ENCODE assay signal across 14 cellular contexts in genomic region chr13:62387642-62388041, GRCh38.
DNase-seq lines count a peak whose midpoint lies in the region; ATAC-seq and TF ChIP-seq lines count a peak whose summit lies in the region.
"Had no signal": no experiment of that assay in that cellular context is flagged by ENCODE, and none has a peak within 500 bp of the region (broad histone marks: within the 10 kb centered on the region; RNA-seq: fewer than 3 reads in every experiment).

No MANE protein-coding gene starts in this region.

- peak in 1 of 3 experiments; percentile 37; a peak in 2 of 6 replicates for TF ChIP-seq CTCF in HCT116 (IDR thresholded peaks at IDR 0.05 in 2 of 3, conservative IDR thresholded peaks at IDR 0.05 in 1 of 3; ENCODE audit: borderline replicate concordance in 1 of 3, insufficient read depth in 1 of 3, low read depth in 2 of 3, low read length in 2 of 3)

- ATAC-seq in HCT116: no peak

- H3K4me3 ChIP-seq in ACC112 (ENCODE audit: low read depth, low read length) (peak overlapping the region; percentile 44; the same call in 1 of the 2 replicates), HCT116 (replicated peaks in 1 of 2; ENCODE audit: low read depth in 1 of 2, low read length in 2 of 2) (no peak overlapping the region), SK-N-MC (0 out of 2 replicates have a peak overlapping the region, but pooled peaks have one; percentile 32)
- H3K4me3 ChIP-seq: sigmoid colon, tibial nerve had no signal

- intact Hi-C loops in HCT116 (cut with micrococcal nuclease): no loop called here

- H3K27ac ChIP-seq in ACC112 (ENCODE audit: low read depth, low read length) (no peak overlapping the region), HCT116 (ENCODE audit: low read depth, low read length) (no peak overlapping the region), SK-N-MC (no peak overlapping the region)
- H3K27ac ChIP-seq: HL-60, sigmoid colon, tibial nerve had no signal

- H3K9me3 ChIP-seq in HCT116 (ENCODE audit: control insufficient read depth in 1 of 2, insufficient read depth in 1 of 2, low read depth in 1 of 2, low read length in 2 of 2) (no peaks in the 10 kb centered on the region), SK-N-MC (ENCODE audit: low read depth, low read length) (no peaks in the 10 kb centered on the region)
- H3K9me3 ChIP-seq: sigmoid colon, tibial nerve had no signal

- no peaks in the 10 kb centered on the region for H3K9me2 ChIP-seq in HCT116 (ENCODE audit: insufficient read depth)

- H3K27me3 ChIP-seq in ACC112 (ENCODE audit: insufficient read depth, low read length) (no peaks in the 10 kb centered on the region), HCT116 (ENCODE audit: insufficient read depth, low read length) (no peaks in the 10 kb centered on the region)
- H3K27me3 ChIP-seq: sigmoid colon, tibial nerve had no signal

- no peaks in the 10 kb centered on the region for H3K79me2 ChIP-seq in ACC112 (ENCODE audit: control insufficient read depth, insufficient read depth, low read length, unreplicated experiment)
- H3K79me2 ChIP-seq in HCT116 (ENCODE audit: insufficient read depth, low read length): no peaks in the 10 kb centered on the region

- no TSS peak for BruUV-seq in HCT116 (replicated peaks; lab: Mats Ljungman, UMichigan)

- H3K9ac ChIP-seq in HCT116 (ENCODE audit: low read length) (no peak overlapping the region), SK-N-MC (ENCODE audit: insufficient read length) (peak overlapping the region; percentile 2)

- TF ChIP-seq RAD21 in HCT116 (IDR thresholded peaks at IDR 0.05; ENCODE audit: low read depth): peak; percentile 48

- H3K36me3 ChIP-seq in ACC112 (ENCODE audit: insufficient read depth, low read length) (no peaks in the 10 kb centered on the region), HCT116 (ENCODE audit: control insufficient read depth in 1 of 2, insufficient read depth in 2 of 2, low read length in 2 of 2) (no peaks in the 10 kb centered on the region), SK-N-MC (ENCODE audit: insufficient read depth, low read length) (no peaks in the 10 kb centered on the region)
- H3K36me3 ChIP-seq: sigmoid colon, tibial nerve had no signal

- POLR2A ChIA-PET in HCT116 (lab: Charles Lee): no interaction called here

- H2AFZ ChIP-seq in ACC112 (ENCODE audit: low read length, unreplicated experiment) (no peak overlapping the region), HCT116 (ENCODE audit: low read depth, low read length, poor library complexity, severe bottlenecking) (peak overlapping the region; percentile 74)

- RAD21 ChIA-PET in HCT116 (lab: Charles Lee; ENCODE audit: low non-redundant PET in 1 of 2, low total read pairs in 2 of 2, uncharacterized antibody in 2 of 2, unreplicated experiment in 2 of 2): no interaction called here

- DNase-seq in HCT116 (ENCODE audit: low read depth, low spot score) (peak; percentile 2), SK-N-MC (ENCODE audit: low read depth, low spot score) (peak; percentile 37), medulla oblongata (ENCODE audit: extremely low spot score) (peak; percentile 6), NCI-H2107 (lab: John Stamatoyannopoulos, UW) (no peak), Kasumi-1 (lab: John Stamatoyannopoulos, UW) (no peak), NCI-H2196 treated with DMSO at 0.1 percent for 48 hours (lab: John Stamatoyannopoulos, UW; ENCODE audit: unreplicated experiment) (no peak)
- DNase-seq in activated T-cell treated with anti-CD3 and anti-CD28 coated beads, Interleukin-2, amount 50 U/mL, for 48 hours: no peak
- DNase-seq: activated CD8-positive, alpha-beta memory T cell treated with anti-CD3 and anti-CD28 coated beads, Interleukin-2, amount 50 U/mL, for 4 hours; CD4-positive, alpha-beta T cell; sigmoid colon; T-helper 9 cell had no signal

- CTCF ChIA-PET in HCT116 (lab: Charles Lee): no interaction called here

- peaks cover 7% of the 10 kb centered on the region for H3K4me1 ChIP-seq in ACC112 (ENCODE audit: control insufficient read depth, insufficient read depth, low read length, unreplicated experiment)
- no peaks in the 10 kb centered on the region for H3K4me1 ChIP-seq in HCT116 (ENCODE audit: control insufficient read depth in 1 of 2, insufficient read depth in 2 of 2, low read length in 2 of 2)
- H3K4me1 ChIP-seq: sigmoid colon, tibial nerve had no signal

- TF ChIP-seq POLR2A in HCT116 (IDR thresholded peaks at IDR 0.05; ENCODE audit: borderline replicate concordance, extremely low read depth, insufficient read depth, insufficient read length): no peak

- H4K20me1 ChIP-seq in HCT116 (ENCODE audit: insufficient read depth): no peaks in the 10 kb centered on the region

- no peak overlapping the region for H3K4me2 ChIP-seq in HCT116 (ENCODE audit: low read length)

TF ChIP-seq in HCT116, 20 proteins besides CTCF, POLR2A, EP300 and RAD21:
- TF ChIP-seq CBX3 (IDR thresholded peaks at IDR 0.05; ENCODE audit: low read depth) (no peak), YY1 (IDR thresholded peaks at IDR 0.05; ENCODE audit: extremely low read depth, insufficient replicate concordance, low read depth, low read length) (no peak), CEBPB (IDR thresholded peaks at IDR 0.05; ENCODE audit: low read depth) (no peak), POLR2AphosphoS5 (IDR thresholded peaks at IDR 0.05; ENCODE audit: low read depth, low read length) (no peak), ATF3 (IDR thresholded peaks at IDR 0.05) (no peak), SP1 (IDR thresholded peaks at IDR 0.05; ENCODE audit: low read depth) (no peak)

Comparison
In these comparisons a context has a peak if more than half of its experiments do, and no peak if none do; other contexts are left out.
1. H3K4me3 ChIP-seq: peak in ACC112 (single experiment) and SK-N-MC (single experiment); none in HCT116 (0 of 2).
2. DNase-seq: peak in HCT116 (single experiment), SK-N-MC (single experiment) and medulla oblongata (single experiment); none in NCI-H2107 (single experiment), Kasumi-1 (0 of 2), activated T-cell treated with anti-CD3 and anti-CD28 coated beads, Interleukin-2, amount 50 U/mL, for 48 hours (0 of 2) and NCI-H2196 treated with DMSO at 0.1 percent for 48 hours (single experiment).